In genomic region chr1:6497867-6498575, GRCh38 we compare ENCODE assay signal across 9 cellular contexts. TPM values are rescaled to one million over a fixed set of nuclear protein-coding genes. Genes with fewer than 3 reads are reported as not detected.
A peak's percentile ranks its signal among the peaks of the same experiment; 100 is the strongest.
DNase-seq lines count a peak whose midpoint lies in the region; FAIRE-seq and TF ChIP-seq lines count a peak whose summit lies in the region.
"Had no signal": no experiment of that assay in that cellular context is flagged by ENCODE, and none has a peak within 500 bp of the region (broad histone marks: within the 10 kb centered on the region; RNA-seq: fewer than 3 reads in every experiment).

No MANE protein-coding gene starts in this region.

- H3K9ac ChIP-seq in H9 (ENCODE audit: extremely low read depth, insufficient read length, low read length) = no peak overlapping the region

- H3K23me2 ChIP-seq in H9 (ENCODE audit: insufficient read length, low read depth, low read length, poor library complexity, severe bottlenecking) = peaks cover 9% of the 10 kb centered on the region

- H3K27me3 Mint-ChIP-seq in H9 (ENCODE audit: low read depth) = peaks cover 38% of the 10 kb centered on the region

- peak overlapping the region; percentile 57 for H3K4me2 ChIP-seq in H9 (ENCODE audit: insufficient read depth, insufficient read length, low read length)

- no peak overlapping the region for H3K27ac Mint-ChIP-seq in H9

- H2AK5ac ChIP-seq in H9 (ENCODE audit: insufficient read length, low read length) = no peak overlapping the region

- no peak overlapping the region for H4K5ac ChIP-seq in H9 (ENCODE audit: insufficient read length, low read depth, low read length)

- no peaks in the 10 kb centered on the region for H3K27me3 ChIP-seq in H9 (ENCODE audit: insufficient read depth, low read length)

- TF ChIP-seq CTCF in H9 (conservative IDR thresholded peaks at IDR 0.05) (no peak), VCaP (conservative IDR thresholded peaks at IDR 0.05) (no peak), foreskin fibroblast (IDR thresholded peaks at IDR 0.05; ENCODE audit: low read depth, low read length) (no peak)

- H3K18ac ChIP-seq in H9 (ENCODE audit: insufficient read length, low read depth, low read length) = no peak overlapping the region

- H3K27ac ChIP-seq in H9 (ENCODE audit: insufficient read length, low read depth, low read length) (no peak overlapping the region), VCaP (peak overlapping the region; percentile 51; the same call in 1 of the 2 replicates)

- peaks cover 0 to 4% (median 0%) of the 10 kb centered on the region in 3 experiments; a peak in 2 of 7 replicates for H3K36me3 Mint-ChIP-seq in H9 (ENCODE audit: insufficient read depth in 1 of 3, low read depth in 3 of 3)

- H3K9me3 ChIP-seq in H9 (ENCODE audit: control insufficient read depth, low read depth, low read length) = no peaks in the 10 kb centered on the region

- no peak overlapping the region for H2BK12ac ChIP-seq in H9 (ENCODE audit: insufficient read length, low read depth, low read length)

- no peak overlapping the region for H3K4ac ChIP-seq in H9 (ENCODE audit: low read depth, low read length)

- DNase-seq in H9 = no peak
- no peak for DNase-seq in foreskin fibroblast
- DNase-seq in skeletal muscle cell (ENCODE audit: low read depth) = no peak
- DNase-seq in activated effector memory CD4-positive, alpha-beta T cell treated with Interleukin-2 at 50 U/mL for 16 hours = no peak
- DNase-seq in nucleus accumbens (lab: John Stamatoyannopoulos, UW) = no peak
- no peak for DNase-seq in H54 (ENCODE audit: insufficient read length, low spot score)
- DNase-seq in NCI-H2081 (lab: John Stamatoyannopoulos, UW) = no peak
- DNase-seq: occipital lobe had no signal

- no peak overlapping the region for H2BK5ac ChIP-seq in H9 (ENCODE audit: insufficient read length, low read length)

- H3K56ac ChIP-seq in H9 (ENCODE audit: insufficient read length, low read depth, low read length) = no peak overlapping the region

- no peak overlapping the region for H3T11ph ChIP-seq in H9 (ENCODE audit: low read length)

- H3K23ac ChIP-seq in H9 (ENCODE audit: insufficient read length, low read depth, low read length) = no peak overlapping the region

- no peaks in the 10 kb centered on the region for H3K9me3 Mint-ChIP-seq in H9

- no peak overlapping the region for H2BK20ac ChIP-seq in H9 (ENCODE audit: low read depth, low read length, poor library complexity, severe bottlenecking)

- H3K4me1 Mint-ChIP-seq in H9 = peaks cover 18 to 19% of the 10 kb centered on the region in 2 experiments

- WGBS in H9 (ENCODE audit: extremely low coverage, insufficient read length, low lambda C conversion rate) = no CpG with 5 or more reads among the region's 20 CpGs

- no peak overlapping the region for H4K91ac ChIP-seq in H9 (ENCODE audit: insufficient read length, low read depth, low read length)

- peaks cover 4% of the 10 kb centered on the region; the same call in 1 of the 2 replicates for H3K4me1 ChIP-seq in H9 (ENCODE audit: insufficient read depth, low read length)

- no peak overlapping the region for H2BK120ac ChIP-seq in H9 (ENCODE audit: low read depth, low read length, poor library complexity, severe bottlenecking)

- no peak overlapping the region for H2AFZ ChIP-seq in H9 (ENCODE audit: low read length)

- no peak overlapping the region for H2BK15ac ChIP-seq in H9 (ENCODE audit: low read depth, low read length)

- no peaks in the 10 kb centered on the region for H3K79me1 ChIP-seq in H9 (ENCODE audit: insufficient read depth, low read depth, low read length, poor library complexity, severe bottlenecking)

- no peaks in the 10 kb centered on the region for H3K79me2 ChIP-seq in H9 (ENCODE audit: insufficient read depth, low read length)

- H3K4me3 Mint-ChIP-seq in H9 = peak overlapping the region; percentile 58 to 79

- no peak overlapping the region for H4K8ac ChIP-seq in H9 (replicated peaks; ENCODE audit: insufficient read length, low read depth, low read length)

- no peak for TF ChIP-seq POLR2A in H54 (IDR thresholded peaks at IDR 0.05; ENCODE audit: low read depth, low read length)

- H3K4me3 ChIP-seq in foreskin fibroblast (ENCODE audit: low read depth in 1 of 2, low read length in 2 of 2) (peak overlapping the region; percentile 62 to 67), skeletal muscle cell (ENCODE audit: low read depth, low read length) (peak overlapping the region; percentile 65)

- no peak for FAIRE-seq in H54 (lab: Jason Lieb, UNC)

- no peak overlapping the region for H3K14ac ChIP-seq in H9 (ENCODE audit: insufficient read depth, low read length)

- H4K20me1 ChIP-seq in H9 (ENCODE audit: control insufficient read depth, insufficient read depth, insufficient read length) = no peaks in the 10 kb centered on the region

RNA-seq across cellular contexts. Expression of gene PLEKHG5, which starts 6.6 kb away (rescaled TPM):
- total RNA-seq in H9 (2021) = 20.7 and 22.3 TPM in 2 replicates

RNA-seq across cellular contexts. Expression of gene TNFRSF25, which starts 32.0 kb away (rescaled TPM):
- 18.3 and 19.4 TPM in 2 replicates for total RNA-seq in H9 (2021)

RNA-seq across cellular contexts. Expression of gene NOL9, which starts 56.3 kb away (rescaled TPM):
- 49.4 and 50.4 TPM in 2 replicates for total RNA-seq in H9 (2021)

RNA-seq across cellular contexts. Expression of gene TAS1R1, which starts 57.1 kb away (rescaled TPM):
- total RNA-seq in H9 (2021) = not detected in 2 replicates
- total RNA-seq: occipital lobe had no signal
